22 cellular contexts compared by ENCODE assay signal in the genomic region with DNA sequence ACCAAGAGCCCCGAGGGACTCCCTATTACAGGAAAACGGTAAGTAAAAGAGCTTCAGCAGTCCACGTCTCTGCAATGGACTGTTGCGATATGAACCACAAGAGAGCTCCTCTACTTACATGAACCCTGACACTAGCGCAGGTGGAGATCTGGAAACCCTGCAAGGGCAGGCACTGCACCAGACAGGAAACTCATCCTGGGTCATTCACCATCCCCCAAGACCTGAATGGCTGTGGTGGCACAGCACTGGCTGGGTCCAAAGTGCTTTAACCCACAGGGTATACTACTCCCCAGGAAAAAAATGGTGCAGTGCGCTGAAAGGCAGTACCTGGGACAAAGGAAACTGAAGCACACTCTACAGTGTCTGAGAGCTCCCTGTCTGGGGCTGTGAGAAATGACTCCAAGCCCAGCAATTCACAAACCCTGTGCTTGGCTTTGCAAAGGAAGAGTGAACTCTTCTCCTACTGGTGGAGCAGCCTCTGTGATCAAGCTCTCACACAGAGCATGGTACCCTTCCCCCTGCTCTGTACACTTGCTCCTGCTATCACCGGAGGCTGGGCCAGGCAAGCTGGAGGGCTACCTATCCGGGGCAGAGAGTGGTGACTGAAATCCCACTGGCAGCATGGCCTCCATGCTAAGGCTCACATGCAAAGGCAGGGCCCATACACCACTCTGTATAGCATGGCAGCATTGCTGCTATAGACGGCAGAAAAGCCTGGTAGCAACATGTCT. TPM values are rescaled to one million over a fixed set of nuclear protein-coding genes. Genes with fewer than 3 reads are reported as not detected.
DNase-seq lines count a peak whose midpoint lies in the region; ATAC-seq, FAIRE-seq and TF ChIP-seq lines count a peak whose summit lies in the region.
"Had no signal": no experiment of that assay in that cellular context is flagged by ENCODE, and none has a peak within 500 bp of the region (broad histone marks: within the 10 kb centered on the region; RNA-seq: fewer than 3 reads in every experiment).

No MANE protein-coding gene starts in this region.

- no TSS peak for BruUV-seq in HepG2 (replicated peaks; lab: Mats Ljungman, UMichigan)

- H3K4me3 Mint-ChIP-seq in endothelial cell (ENCODE audit: unreplicated experiment), result peak overlapping the region; percentile 27
- H3K4me3 Mint-ChIP-seq: CD4-positive, CD25-positive, alpha-beta regulatory T cell; CD8-positive, alpha-beta memory T cell; HFFc6 had no signal

- POLR2A ChIA-PET in HepG2 (lab: Yijun Ruan, JAX), result interaction anchor here (1.1 to 2.5 kb wide), 7 partner anchors 12 to 422 kb away, joined by 3 to 27 read pairs (median 4); partner anchors contain the start of genes HIBADH and TAX1BP1

- no peaks in the 10 kb centered on the region for H3K27me3 Mint-ChIP-seq in endothelial cell (ENCODE audit: unreplicated experiment)
- H3K27me3 Mint-ChIP-seq: CD4-positive, CD25-positive, alpha-beta regulatory T cell; CD8-positive, alpha-beta memory T cell had no signal

- TF ChIP-seq EP300 in HepG2 (IDR thresholded peaks at IDR 0.05; ENCODE audit: low read depth in 2 of 2, low read length in 2 of 2) (no peak), HepG2 (CRISPR knock-in tag; IDR thresholded peaks at IDR 0.05; ENCODE audit: borderline replicate concordance) (no peak)

- H3K36me3 Mint-ChIP-seq in endothelial cell (ENCODE audit: low read depth, unreplicated experiment), result peaks cover 27% of the 10 kb centered on the region

- H3K36me3 ChIP-seq in BLaER1 (peaks cover 50% of the 10 kb centered on the region), HepG2 (replicated peaks in 1 of 2; ENCODE audit: control insufficient read depth in 1 of 2, insufficient read depth in 2 of 2, low read length in 2 of 2) (peaks cover 0 to 2% of the 10 kb centered on the region in 2 experiments; a peak in 3 of 5 replicates)

- ATAC-seq in HepG2 (peak; percentile 93), GM18861 (IDR thresholded peaks at IDR 0.05; ENCODE audit: unreplicated experiment) (no peak), SK-N-SH treated with all-trans-retinoic acid at 6 μM for 48 hours (no peak), GM21447 (IDR thresholded peaks at IDR 0.05; ENCODE audit: unreplicated experiment) (no peak)
- ATAC-seq: HCT116 had no signal

- H3K27me3 ChIP-seq in BLaER1, result no peaks in the 10 kb centered on the region
- H3K27me3 ChIP-seq in HepG2 (ENCODE audit: control insufficient read depth in 1 of 2, insufficient read depth in 2 of 2, low read length in 2 of 2), result no peaks in the 10 kb centered on the region

- TF ChIP-seq CTCF in endothelial cell (IDR thresholded peaks at IDR 0.05; ENCODE audit: unreplicated experiment) (no peak), HepG2 (CRISPR knock-in tag; IDR thresholded peaks at IDR 0.05) (peak; percentile 11; the same call in 1 of the 2 replicates)

- TF ChIP-seq POLR2A in HepG2 (IDR thresholded peaks at IDR 0.05; ENCODE audit: insufficient read depth in 1 of 2, low read depth in 2 of 2, low read length in 2 of 2), result peak in 1 of 2 experiments; percentile 78; a peak in 2 of 4 replicates

- peak; percentile 44 for FAIRE-seq in HTR-8/SVneo (lab: Jason Lieb, UNC)
- peak; percentile 85 for FAIRE-seq in HepG2 (lab: Jason Lieb, UNC)
- FAIRE-seq: GM12892, GM18507 had no signal

- intact Hi-C loops in HepG2 (cut with micrococcal nuclease; ENCODE audit: unreplicated experiment), result loop anchor here (1.0 kb wide), 1 partner anchor 42 kb away; no protein-coding TSS in a partner anchor

- in situ Hi-C loops in HepG2 (cut with HindIII; ENCODE audit: extremely low pct_ligation_motif_present, low pct_unique_long_range_greater_than_20kb), result no loop called here

- CTCF ChIA-PET in HepG2 (lab: Yijun Ruan, JAX; ENCODE audit: low intra/inter-chr PET ratio, low total read pairs), result no interaction called here

- no peak; the same call in 1 of the 2 replicates for TF ChIP-seq RAD21 in HepG2 (CRISPR knock-in tag; IDR thresholded peaks at IDR 0.05)

- H3K4me2 ChIP-seq in BLaER1 (peak overlapping the region; percentile 72), HepG2 (ENCODE audit: low read depth, low read length) (peak overlapping the region; percentile 90)

- no peaks in the 10 kb centered on the region for H3K4me1 Mint-ChIP-seq in endothelial cell (ENCODE audit: unreplicated experiment)
- H3K4me1 Mint-ChIP-seq: CD8-positive, alpha-beta memory T cell had no signal

- H3K27ac ChIP-seq in BLaER1 (peak overlapping the region; percentile 44), HepG2 (ENCODE audit: extremely low read length, insufficient read depth, low read length) (peak overlapping the region; percentile 97)
- H3K27ac ChIP-seq: 22Rv1 had no signal

- WGBS in HepG2 (ENCODE audit: low lambda C conversion rate), result 3% methylated on average over 8 of the region's 9 CpGs

- H3K79me2 ChIP-seq in HepG2 (ENCODE audit: insufficient read depth, low read length), result peaks cover 12% of the 10 kb centered on the region

- H4K20me1 ChIP-seq in BLaER1, result no peaks in the 10 kb centered on the region
- H4K20me1 ChIP-seq in HepG2 (ENCODE audit: insufficient read depth, low read length), result no peaks in the 10 kb centered on the region

- H3K9ac ChIP-seq in BLaER1, result no peak overlapping the region
- H3K9ac ChIP-seq in HepG2 (ENCODE audit: insufficient read depth, low read depth, low read length), result peak overlapping the region; percentile 73

- peak overlapping the region; percentile 30; the same call in 1 of the 2 replicates for H3K4me3 ChIP-seq in BLaER1
- peak overlapping the region; percentile 51 to 64 (median 58) for H3K4me3 ChIP-seq in HepG2 (replicated peaks in 1 of 3; ENCODE audit: insufficient read depth in 1 of 3, low read depth in 2 of 3, low read length in 3 of 3)

- H3K9me3 Mint-ChIP-seq in endothelial cell (ENCODE audit: unreplicated experiment), result peaks cover 5% of the 10 kb centered on the region

- no peak for DNase-seq in HTR-8/SVneo (ENCODE audit: insufficient read length, low spot score)
- DNase-seq in endothelial cell (ENCODE audit: low spot score), result no peak
- DNase-seq in HepG2 (ENCODE audit: low spot score), result peak; percentile 82
- DNase-seq in HK-2 (ENCODE audit: unreplicated experiment), result no peak
- DNase-seq: C1 segment of cervical spinal cord; CD4-positive, CD25-positive, alpha-beta regulatory T cell; CD8-positive, alpha-beta memory T cell; COR-L47; DMS 273 treated with DMSO at 0.1 percent for 48 hours; DMS53; GOT3; H7; HFFc6; KG1 had no signal

- H3K4me1 ChIP-seq in BLaER1 (peaks cover 35% of the 10 kb centered on the region), HepG2 (ENCODE audit: insufficient read depth, low read length) (peaks cover 35% of the 10 kb centered on the region)

- H3K27ac Mint-ChIP-seq in endothelial cell (ENCODE audit: unreplicated experiment), result no peak overlapping the region
- H3K27ac Mint-ChIP-seq: CD4-positive, CD25-positive, alpha-beta regulatory T cell; CD8-positive, alpha-beta memory T cell; HFFc6 had no signal

- H3K9me3 ChIP-seq in BLaER1 (peaks cover 71% of the 10 kb centered on the region), HepG2 (ENCODE audit: low read length) (peaks cover 28% of the 10 kb centered on the region)

- H2AFZ ChIP-seq in HepG2 (ENCODE audit: low read length), result peak overlapping the region; percentile 68

TF ChIP-seq in HepG2, 621 proteins besides CTCF, POLR2A, EP300 and RAD21 (continues in another document):
- TF ChIP-seq ZNF337 (CRISPR knock-in tag; IDR thresholded peaks at IDR 0.05; ENCODE audit: borderline replicate concordance, low read depth), result no peak
- TF ChIP-seq CREB1 (IDR thresholded peaks at IDR 0.05), result no peak
- TF ChIP-seq CREB1 (CRISPR knock-in tag; IDR thresholded peaks at IDR 0.05), result peak; percentile 36; the same call in 1 of the 2 replicates
- peak; percentile 18; the same call in 1 of the 2 replicates for TF ChIP-seq ZNF124 (CRISPR knock-in tag; IDR thresholded peaks at IDR 0.05)
- TF ChIP-seq RBAK (CRISPR knock-in tag; IDR thresholded peaks at IDR 0.05), result peak; percentile 48; the same call in 1 of the 2 replicates

TF ChIP-seq in SK-N-SH treated with all-trans-retinoic acid at 6 μM for 48 hours, 23 proteins besides CTCF, POLR2A, EP300 and RAD21 (continues in another document):
- TF ChIP-seq ARNTL (CRISPR knock-in tag; IDR thresholded peaks at IDR 0.05; ENCODE audit: borderline replicate concordance, low read depth) (no peak), RARB (CRISPR knock-in tag; IDR thresholded peaks at IDR 0.05) (no peak), GLIS3 (CRISPR knock-in tag; IDR thresholded peaks at IDR 0.05) (no peak)

RNA-seq across cellular contexts. Expression of gene HIBADH, which starts 44.9 kb away (rescaled TPM):
- total RNA-seq in endothelial cell (ENCODE audit: unreplicated experiment) (15.4 TPM), HepG2 (2016; rRNA removed; fragmentation: Illumina TruSeq; extraction: Trizol) (59.5 and 75.2 TPM in 2 replicates)
- total RNA-seq in HepG2 (2016; cell fraction: cytosol; rRNA removed; fragmentation: Illumina TruSeq; extraction: Trizol; ENCODE audit: low read depth), result 18.4 and 19.7 TPM in 2 replicates
- total RNA-seq in HepG2 (2016; cell fraction: insoluble cytoplasmic fraction; rRNA removed; fragmentation: Illumina TruSeq; extraction: Trizol), result 58.9 and 80.7 TPM in 2 replicates
- 28.1 and 29.5 TPM in 2 replicates for total RNA-seq in HepG2 (2016; cell fraction: membrane; rRNA removed; fragmentation: Illumina TruSeq; extraction: Trizol)
- 35.3 and 35.9 TPM in 2 replicates for total RNA-seq in HepG2 (2016; cell fraction: nucleus; rRNA removed; fragmentation: Illumina TruSeq; extraction: Trizol)
- 38.3 and 49.9 TPM in 2 replicates for polyA plus RNA-seq in HepG2 (2011; rRNA removed)
- polyA plus RNA-seq in HepG2 (2011; cell fraction: cytosol; rRNA removed), result 33.7 and 40.2 TPM in 2 replicates
- polyA plus RNA-seq in HepG2 (2011; cell fraction: nucleus; rRNA removed), result 11.1 and 14.5 TPM in 2 replicates
- polyA plus RNA-seq in HepG2 (2012), result 25.4 and 35.3 TPM in 2 replicates
- 9.2 and 10.5 TPM in 2 replicates for polyA plus RNA-seq in HepG2 (2016; cell fraction: cytosol; fragmentation: Illumina TruSeq; extraction: Trizol; ENCODE audit: low read depth)
- 92.1 and 102 TPM in 2 replicates for polyA plus RNA-seq in HepG2 (2016; cell fraction: insoluble cytoplasmic fraction; fragmentation: Illumina TruSeq; extraction: Trizol; ENCODE audit: low read depth)
- polyA plus RNA-seq in HepG2 (2016; cell fraction: membrane; fragmentation: Illumina TruSeq; extraction: Trizol; ENCODE audit: low read depth), result 20.4 and 23.5 TPM in 2 replicates
- polyA plus RNA-seq in HepG2 (2016; cell fraction: nucleus; fragmentation: Illumina TruSeq; extraction: Trizol; ENCODE audit: insufficient read depth, low read depth), result 41.6 and 44.3 TPM in 2 replicates
- 16.6 and 21.9 TPM in 2 replicates for polyA minus RNA-seq in HepG2 (2011; rRNA and poly(A)+ RNA removed; ENCODE audit: low replicate concordance)
- 15.9 and 16.9 TPM in 2 replicates for polyA minus RNA-seq in HepG2 (2011; cell fraction: cytosol; rRNA and poly(A)+ RNA removed)
- polyA minus RNA-seq in HepG2 (2011; cell fraction: nucleus; rRNA and poly(A)+ RNA removed), result 23.2 and 25.1 TPM in 2 replicates
